In genomic region chr16:55988013-55988412, GRCh38 we compare ENCODE assay signal across 25 cellular contexts.
"Had no signal": no experiment of that assay in that cellular context is flagged by ENCODE, and none has a peak within 500 bp of the region (broad histone marks: within the 10 kb centered on the region; RNA-seq: fewer than 3 reads in every experiment).

No MANE protein-coding gene starts in this region.

- H3K9me3 ChIP-seq: suprapubic skin, testis, thoracic aorta, thyroid gland, tibial artery, tibial nerve, transverse colon, upper lobe of right lung, uterus, vagina had no signal

- H3K36me3 ChIP-seq: stomach, suprapubic skin, thoracic aorta, thyroid gland, tibial artery, tibial nerve, transverse colon, upper lobe of right lung, uterus, vagina had no signal

- DNase-seq: stimulated activated CD4-positive, alpha-beta T cell treated with anti-CD3 and anti-CD28 coated beads, Interleukin-2, amount 100 ng/mL, for 48 hours; stimulated activated CD4-positive, alpha-beta T cell treated with anti-CD3 and anti-CD28 coated beads, Interleukin-4, amount 100 ng/mL, for 1 hour; stimulated activated CD4-positive, alpha-beta T cell treated with anti-CD3 and anti-CD28 coated beads, Interleukin-4, amount 100 ng/mL, for 24 hours; stimulated activated CD4-positive, alpha-beta T cell treated with anti-CD3 and anti-CD28 coated beads, Interleukin-4, amount 100 ng/mL, for 4 hours; stimulated activated CD8-positive, alpha-beta memory T cell treated with anti-CD3 and anti-CD28 coated beads, Interleukin-4, amount 100 ng/mL, for 48 hours; stimulated activated naive B cell treated with anti-CD40 and anti-IgM and Interleukin-4, amounts not matched to agents 10 μg/mL and 1 μg/mL and 100 μg/mL, for 72 hours; stimulated activated naive CD4-positive, alpha-beta T cell; stimulated activated naive CD4-positive, alpha-beta T cell treated with Interleukin-2 at 50 U/mL for 16 hours; stimulated activated naive CD8-positive, alpha-beta T cell treated with anti-CD3 and anti-CD28 coated beads, Interleukin-15, amount 100 ng/mL, for 72 hours; stimulated activated naive CD8-positive, alpha-beta T cell treated with anti-CD3 and anti-CD28 coated beads, Interleukin-15, Interleukin-2, amounts not matched to agents 100 U/mL and 50 U/mL, for 24 hours; stomach; substantia nigra; testis; thyroid gland; tibial artery; transverse colon; upper lobe of right lung; uterus had no signal

- ATAC-seq: stimulated activated effector memory CD8-positive, alpha-beta T cell treated with anti-CD3 and anti-CD28 coated beads, Interleukin-12 subunit alpha, Interleukin-12 subunit beta, amount 100 ng/mL, for 72 hours; stimulated activated memory B cell treated with anti-CD40 and anti-IgM and Interleukin-4, amounts not matched to agents 10 μg/mL and 1 μg/mL and 100 μg/mL, for 72 hours; stimulated activated naive B cell treated with anti-CD40 and anti-IgM and Interleukin-4, amounts not matched to agents 10 μg/mL and 1 μg/mL and 100 μg/mL, for 72 hours; stimulated activated naive CD8-positive, alpha-beta T cell treated with anti-CD3 and anti-CD28 coated beads, Interleukin-15, amount 100 ng/mL, for 72 hours; stimulated activated naive CD8-positive, alpha-beta T cell treated with anti-CD3 and anti-CD28 coated beads, Interleukin-15, Interleukin-2, amounts not matched to agents 100 U/mL and 50 U/mL, for 24 hours; upper lobe of right lung had no signal

- H3K4me3 ChIP-seq: stomach, suprapubic skin, testis, thoracic aorta, thyroid gland, tibial artery, tibial nerve, transverse colon, upper lobe of right lung, uterus, vagina had no signal

- FAIRE-seq: urothelium cell line had no signal

- H3K4me1 ChIP-seq: stomach, suprapubic skin, testis, thyroid gland, tibial artery, tibial nerve, transverse colon, upper lobe of right lung, uterus, vagina had no signal

- H3K27me3 ChIP-seq: suprapubic skin, testis, thyroid gland, tibial artery, tibial nerve, transverse colon, upper lobe of right lung, uterus, vagina had no signal

- H3K27ac ChIP-seq: stomach, suprapubic skin, testis, thoracic aorta, thyroid gland, tibial artery, tibial nerve, transverse colon, upper lobe of right lung, uterus, vagina had no signal
